ENCODE assay signal across 1 cellular context in the genomic region with DNA sequence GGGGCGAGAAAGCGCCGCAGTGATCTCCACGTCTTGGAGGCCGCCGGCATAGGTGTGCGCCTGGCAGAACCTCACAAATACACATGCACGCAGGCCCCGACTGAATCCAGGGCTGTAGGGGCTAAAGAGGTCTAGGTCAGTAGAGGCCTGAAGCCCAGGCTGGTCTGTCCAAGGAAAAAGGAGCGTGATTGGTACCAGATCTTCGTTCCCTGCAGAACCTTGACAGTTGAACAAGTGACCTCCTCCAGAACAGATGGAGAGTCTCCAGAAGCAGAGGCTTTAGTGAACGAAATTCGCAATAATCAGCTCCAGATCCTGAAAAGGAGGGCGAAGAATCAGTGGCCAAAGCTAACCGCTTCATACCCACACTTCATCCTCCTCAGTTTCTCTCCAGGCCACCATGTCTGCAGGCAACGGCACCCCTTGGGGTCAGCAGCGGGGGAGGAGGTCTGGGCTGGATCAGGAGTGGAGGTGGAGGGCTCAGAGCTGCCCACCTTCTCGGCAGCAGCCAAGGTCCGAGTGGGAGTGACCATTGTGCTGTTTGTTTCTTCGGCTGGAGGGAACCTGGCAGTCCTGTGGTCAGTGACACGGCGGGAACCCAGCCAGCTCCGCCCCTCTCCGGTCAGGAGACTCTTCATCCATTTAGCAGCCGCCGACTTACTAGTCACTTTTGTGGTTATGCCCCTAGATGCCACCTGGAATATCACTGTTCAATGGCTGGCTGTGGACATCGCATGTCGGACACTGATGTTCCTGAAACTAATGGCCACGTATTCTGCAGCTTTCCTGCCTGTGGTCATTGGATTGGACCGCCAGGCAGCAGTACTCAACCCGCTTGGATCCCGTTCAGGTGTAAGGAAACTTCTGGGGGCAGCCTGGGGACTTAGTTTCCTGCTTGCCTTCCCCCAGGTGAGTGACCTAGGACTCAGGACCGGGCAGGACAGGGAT.
TF ChIP-seq lines count a peak whose summit lies in the region.

No MANE protein-coding gene starts in this region.

TF ChIP-seq in K562, 482 proteins besides CTCF, POLR2A, EP300 and RAD21 (continued from another document and continues in another):
- TF ChIP-seq TEAD2 (tag; IDR thresholded peaks at IDR 0.05) (no peak), SRSF9 (IDR thresholded peaks at IDR 0.05; ENCODE audit: borderline replicate concordance, low read depth, low read length) (no peak), ZNF212 (CRISPR knock-in tag; IDR thresholded peaks at IDR 0.05) (no peak), ZNF274 (IDR thresholded peaks at IDR 0.05; ENCODE audit: borderline replicate concordance, low read depth, low read length) (no peak), FIP1L1 (IDR thresholded peaks at IDR 0.05; ENCODE audit: low read depth, low read length, poor library complexity, severe bottlenecking) (no peak), HDAC6 (IDR thresholded peaks at IDR 0.05; ENCODE audit: low read depth, low read length) (no peak), ZNF583 (CRISPR knock-in tag; IDR thresholded peaks at IDR 0.05) (no peak), ZNF431 (CRISPR knock-in tag; IDR thresholded peaks at IDR 0.05) (no peak), WHSC1 (IDR thresholded peaks at IDR 0.05; ENCODE audit: low read length) (no peak), ARID1B (IDR thresholded peaks at IDR 0.05) (peak; percentile 10; the same call in 1 of the 2 replicates), ZNF785 (CRISPR knock-in tag; IDR thresholded peaks at IDR 0.05) (no peak), CBX8 (IDR thresholded peaks at IDR 0.05; ENCODE audit: borderline replicate concordance, extremely low read depth, low read depth, low read length, poor library complexity, severe bottlenecking) (no peak), FOS (IDR thresholded peaks at IDR 0.05; ENCODE audit: extremely low read depth, insufficient read length) (no peak), ZNF699 (CRISPR knock-in tag; IDR thresholded peaks at IDR 0.05; ENCODE audit: insufficient replicate concordance) (no peak), ARHGAP35 (IDR thresholded peaks at IDR 0.05; ENCODE audit: partially characterized antibody) (no peak), SAFB (IDR thresholded peaks at IDR 0.05; ENCODE audit: borderline replicate concordance, low read depth, low read length) (no peak), DACH1 (IDR thresholded peaks at IDR 0.05; ENCODE audit: partially characterized antibody) (no peak), ERF (CRISPR knock-in tag; IDR thresholded peaks at IDR 0.05) (no peak), DNMT1 (IDR thresholded peaks at IDR 0.05) (no peak), ETV1 (tag; conservative IDR thresholded peaks at IDR 0.05; ENCODE audit: low read depth) (no peak), TCF7L2 (IDR thresholded peaks at IDR 0.05; ENCODE audit: low read depth, low read length) (no peak), TEAD4 (IDR thresholded peaks at IDR 0.05; ENCODE audit: low read length) (no peak; the same call in none of the 2 replicates), TEAD4 (CRISPR knock-in tag; IDR thresholded peaks at IDR 0.05; ENCODE audit: borderline replicate concordance) (no peak), SMARCE1 (IDR thresholded peaks at IDR 0.05) (no peak), ESRRA (IDR thresholded peaks at IDR 0.05; ENCODE audit: borderline replicate concordance, low read depth) (peak; percentile 59; the same call in 1 of the 2 replicates), PRPF4 (IDR thresholded peaks at IDR 0.05; ENCODE audit: insufficient read depth, low read depth, low read length, poor library complexity, severe bottlenecking) (no peak), MEIS2 (IDR thresholded peaks at IDR 0.05; ENCODE audit: partially characterized antibody) (no peak), MAFF (IDR thresholded peaks at IDR 0.05; ENCODE audit: low read length) (no peak), ZNF778 (CRISPR knock-in tag; IDR thresholded peaks at IDR 0.05) (no peak), CREB1 (IDR thresholded peaks at IDR 0.05) (peak; percentile 59; the same call in 1 of the 2 replicates), CREB1 (CRISPR knock-in tag; IDR thresholded peaks at IDR 0.05) (peak; percentile 2; the same call in 1 of the 2 replicates), RAD51 (IDR thresholded peaks at IDR 0.05; ENCODE audit: borderline replicate concordance, low read depth) (no peak), POLR2AphosphoS5 (IDR thresholded peaks at IDR 0.05; ENCODE audit: control insufficient read depth, insufficient read depth, low read depth, low read length) (peak; percentile 21; the same call in 1 of the 2 replicates)
- TF ChIP-seq, protein P1, sequence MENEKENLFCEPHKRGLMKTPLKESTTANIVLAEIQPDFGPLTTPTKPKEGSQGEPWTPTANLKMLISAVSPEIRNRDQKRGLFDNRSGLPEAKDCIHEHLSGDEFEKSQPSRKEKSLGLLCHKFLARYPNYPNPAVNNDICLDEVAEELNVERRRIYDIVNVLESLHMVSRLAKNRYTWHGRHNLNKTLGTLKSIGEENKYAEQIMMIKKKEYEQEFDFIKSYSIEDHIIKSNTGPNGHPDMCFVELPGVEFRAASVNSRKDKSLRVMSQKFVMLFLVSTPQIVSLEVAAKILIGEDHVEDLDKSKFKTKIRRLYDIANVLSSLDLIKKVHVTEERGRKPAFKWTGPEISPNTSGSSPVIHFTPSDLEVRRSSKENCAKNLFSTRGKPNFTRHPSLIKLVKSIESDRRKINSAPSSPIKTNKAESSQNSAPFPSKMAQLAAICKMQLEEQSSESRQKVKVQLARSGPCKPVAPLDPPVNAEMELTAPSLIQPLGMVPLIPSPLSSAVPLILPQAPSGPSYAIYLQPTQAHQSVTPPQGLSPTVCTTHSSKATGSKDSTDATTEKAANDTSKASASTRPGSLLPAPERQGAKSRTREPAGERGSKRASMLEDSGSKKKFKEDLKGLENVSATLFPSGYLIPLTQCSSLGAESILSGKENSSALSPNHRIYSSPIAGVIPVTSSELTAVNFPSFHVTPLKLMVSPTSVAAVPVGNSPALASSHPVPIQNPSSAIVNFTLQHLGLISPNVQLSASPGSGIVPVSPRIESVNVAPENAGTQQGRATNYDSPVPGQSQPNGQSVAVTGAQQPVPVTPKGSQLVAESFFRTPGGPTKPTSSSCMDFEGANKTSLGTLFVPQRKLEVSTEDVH (IDR thresholded peaks at IDR 0.05; ENCODE audit: low read depth, partially characterized antibody) = peak; percentile 58
- TF ChIP-seq, protein P2, sequence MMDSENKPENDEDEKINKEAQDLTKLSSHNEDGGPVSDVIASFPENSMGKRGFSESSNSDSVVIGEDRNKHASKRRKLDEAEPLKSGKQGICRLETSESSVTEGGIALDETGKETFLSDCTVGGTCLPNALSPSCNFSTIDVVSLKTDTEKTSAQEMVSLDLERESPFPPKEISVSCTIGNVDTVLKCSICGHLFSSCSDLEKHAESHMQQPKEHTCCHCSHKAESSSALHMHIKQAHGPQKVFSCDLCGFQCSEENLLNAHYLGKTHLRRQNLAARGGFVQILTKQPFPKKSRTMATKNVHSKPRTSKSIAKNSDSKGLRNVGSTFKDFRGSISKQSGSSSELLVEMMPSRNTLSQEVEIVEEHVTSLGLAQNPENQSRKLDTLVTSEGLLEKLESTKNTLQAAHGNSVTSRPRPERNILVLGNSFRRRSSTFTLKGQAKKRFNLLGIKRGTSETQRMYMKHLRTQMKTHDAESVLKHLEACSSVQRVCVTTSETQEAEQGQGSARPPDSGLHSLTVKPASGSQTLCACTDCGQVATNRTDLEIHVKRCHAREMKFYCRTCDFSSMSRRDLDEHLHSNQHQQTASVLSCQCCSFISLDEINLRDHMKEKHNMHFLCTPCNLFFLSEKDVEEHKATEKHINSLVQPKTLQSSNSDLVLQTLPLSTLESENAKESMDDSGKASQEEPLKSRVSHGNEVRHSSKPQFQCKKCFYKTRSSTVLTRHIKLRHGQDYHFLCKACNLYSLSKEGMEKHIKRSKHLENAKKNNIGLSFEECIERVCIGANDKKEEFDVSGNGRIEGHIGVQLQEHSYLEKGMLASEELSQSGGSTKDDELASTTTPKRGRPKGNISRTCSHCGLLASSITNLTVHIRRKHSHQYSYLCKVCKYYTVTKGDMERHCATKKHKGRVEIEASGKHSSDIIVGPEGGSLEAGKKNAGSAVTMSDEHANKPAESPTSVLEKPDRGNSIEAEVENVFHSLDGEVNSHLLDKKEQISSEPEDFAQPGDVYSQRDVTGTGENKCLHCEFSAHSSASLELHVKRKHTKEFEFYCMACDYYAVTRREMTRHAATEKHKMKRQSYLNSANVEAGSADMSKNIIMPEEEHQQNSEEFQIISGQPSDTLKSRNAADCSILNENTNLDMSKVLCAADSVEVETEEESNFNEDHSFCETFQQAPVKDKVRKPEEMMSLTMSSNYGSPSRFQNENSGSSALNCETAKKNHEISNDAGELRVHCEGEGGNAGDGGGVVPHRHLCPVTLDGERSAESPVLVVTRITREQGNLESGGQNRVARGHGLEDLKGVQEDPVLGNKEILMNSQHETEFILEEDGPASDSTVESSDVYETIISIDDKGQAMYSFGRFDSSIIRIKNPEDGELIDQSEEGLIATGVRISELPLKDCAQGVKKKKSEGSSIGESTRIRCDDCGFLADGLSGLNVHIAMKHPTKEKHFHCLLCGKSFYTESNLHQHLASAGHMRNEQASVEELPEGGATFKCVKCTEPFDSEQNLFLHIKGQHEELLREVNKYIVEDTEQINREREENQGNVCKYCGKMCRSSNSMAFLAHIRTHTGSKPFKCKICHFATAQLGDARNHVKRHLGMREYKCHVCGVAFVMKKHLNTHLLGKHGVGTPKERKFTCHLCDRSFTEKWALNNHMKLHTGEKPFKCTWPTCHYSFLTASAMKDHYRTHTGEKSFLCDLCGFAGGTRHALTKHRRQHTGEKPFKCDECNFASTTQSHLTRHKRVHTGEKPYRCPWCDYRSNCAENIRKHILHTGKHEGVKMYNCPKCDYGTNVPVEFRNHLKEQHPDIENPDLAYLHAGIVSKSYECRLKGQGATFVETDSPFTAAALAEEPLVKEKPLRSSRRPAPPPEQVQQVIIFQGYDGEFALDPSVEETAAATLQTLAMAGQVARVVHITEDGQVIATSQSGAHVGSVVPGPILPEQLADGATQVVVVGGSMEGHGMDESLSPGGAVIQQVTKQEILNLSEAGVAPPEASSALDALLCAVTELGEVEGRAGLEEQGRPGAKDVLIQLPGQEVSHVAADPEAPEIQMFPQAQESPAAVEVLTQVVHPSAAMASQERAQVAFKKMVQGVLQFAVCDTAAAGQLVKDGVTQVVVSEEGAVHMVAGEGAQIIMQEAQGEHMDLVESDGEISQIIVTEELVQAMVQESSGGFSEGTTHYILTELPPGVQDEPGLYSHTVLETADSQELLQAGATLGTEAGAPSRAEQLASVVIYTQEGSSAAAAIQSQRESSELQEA (IDR thresholded peaks at IDR 0.05; ENCODE audit: low read depth) = no peak
- TF ChIP-seq, protein P3, sequence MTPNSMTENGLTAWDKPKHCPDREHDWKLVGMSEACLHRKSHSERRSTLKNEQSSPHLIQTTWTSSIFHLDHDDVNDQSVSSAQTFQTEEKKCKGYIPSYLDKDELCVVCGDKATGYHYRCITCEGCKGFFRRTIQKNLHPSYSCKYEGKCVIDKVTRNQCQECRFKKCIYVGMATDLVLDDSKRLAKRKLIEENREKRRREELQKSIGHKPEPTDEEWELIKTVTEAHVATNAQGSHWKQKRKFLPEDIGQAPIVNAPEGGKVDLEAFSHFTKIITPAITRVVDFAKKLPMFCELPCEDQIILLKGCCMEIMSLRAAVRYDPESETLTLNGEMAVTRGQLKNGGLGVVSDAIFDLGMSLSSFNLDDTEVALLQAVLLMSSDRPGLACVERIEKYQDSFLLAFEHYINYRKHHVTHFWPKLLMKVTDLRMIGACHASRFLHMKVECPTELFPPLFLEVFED (CRISPR knock-in tag; conservative IDR thresholded peaks at IDR 0.05) = peak; percentile 55; the same call in 1 of the 2 replicates
- TF ChIP-seq, protein P4, sequence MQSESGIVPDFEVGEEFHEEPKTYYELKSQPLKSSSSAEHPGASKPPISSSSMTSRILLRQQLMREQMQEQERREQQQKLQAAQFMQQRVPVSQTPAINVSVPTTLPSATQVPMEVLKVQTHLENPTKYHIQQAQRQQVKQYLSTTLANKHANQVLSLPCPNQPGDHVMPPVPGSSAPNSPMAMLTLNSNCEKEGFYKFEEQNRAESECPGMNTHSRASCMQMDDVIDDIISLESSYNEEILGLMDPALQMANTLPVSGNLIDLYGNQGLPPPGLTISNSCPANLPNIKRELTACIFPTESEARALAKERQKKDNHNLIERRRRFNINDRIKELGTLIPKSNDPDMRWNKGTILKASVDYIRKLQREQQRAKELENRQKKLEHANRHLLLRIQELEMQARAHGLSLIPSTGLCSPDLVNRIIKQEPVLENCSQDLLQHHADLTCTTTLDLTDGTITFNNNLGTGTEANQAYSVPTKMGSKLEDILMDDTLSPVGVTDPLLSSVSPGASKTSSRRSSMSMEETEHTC (IDR thresholded peaks at IDR 0.05) = no peak
- TF ChIP-seq, protein P5, sequence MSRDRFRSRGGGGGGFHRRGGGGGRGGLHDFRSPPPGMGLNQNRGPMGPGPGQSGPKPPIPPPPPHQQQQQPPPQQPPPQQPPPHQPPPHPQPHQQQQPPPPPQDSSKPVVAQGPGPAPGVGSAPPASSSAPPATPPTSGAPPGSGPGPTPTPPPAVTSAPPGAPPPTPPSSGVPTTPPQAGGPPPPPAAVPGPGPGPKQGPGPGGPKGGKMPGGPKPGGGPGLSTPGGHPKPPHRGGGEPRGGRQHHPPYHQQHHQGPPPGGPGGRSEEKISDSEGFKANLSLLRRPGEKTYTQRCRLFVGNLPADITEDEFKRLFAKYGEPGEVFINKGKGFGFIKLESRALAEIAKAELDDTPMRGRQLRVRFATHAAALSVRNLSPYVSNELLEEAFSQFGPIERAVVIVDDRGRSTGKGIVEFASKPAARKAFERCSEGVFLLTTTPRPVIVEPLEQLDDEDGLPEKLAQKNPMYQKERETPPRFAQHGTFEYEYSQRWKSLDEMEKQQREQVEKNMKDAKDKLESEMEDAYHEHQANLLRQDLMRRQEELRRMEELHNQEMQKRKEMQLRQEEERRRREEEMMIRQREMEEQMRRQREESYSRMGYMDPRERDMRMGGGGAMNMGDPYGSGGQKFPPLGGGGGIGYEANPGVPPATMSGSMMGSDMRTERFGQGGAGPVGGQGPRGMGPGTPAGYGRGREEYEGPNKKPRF (IDR thresholded peaks at IDR 0.05; ENCODE audit: low read depth, low read length) = no peak
- TF ChIP-seq, protein P6, sequence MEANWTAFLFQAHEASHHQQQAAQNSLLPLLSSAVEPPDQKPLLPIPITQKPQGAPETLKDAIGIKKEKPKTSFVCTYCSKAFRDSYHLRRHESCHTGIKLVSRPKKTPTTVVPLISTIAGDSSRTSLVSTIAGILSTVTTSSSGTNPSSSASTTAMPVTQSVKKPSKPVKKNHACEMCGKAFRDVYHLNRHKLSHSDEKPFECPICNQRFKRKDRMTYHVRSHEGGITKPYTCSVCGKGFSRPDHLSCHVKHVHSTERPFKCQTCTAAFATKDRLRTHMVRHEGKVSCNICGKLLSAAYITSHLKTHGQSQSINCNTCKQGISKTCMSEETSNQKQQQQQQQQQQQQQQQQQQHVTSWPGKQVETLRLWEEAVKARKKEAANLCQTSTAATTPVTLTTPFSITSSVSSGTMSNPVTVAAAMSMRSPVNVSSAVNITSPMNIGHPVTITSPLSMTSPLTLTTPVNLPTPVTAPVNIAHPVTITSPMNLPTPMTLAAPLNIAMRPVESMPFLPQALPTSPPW (CRISPR knock-in tag; IDR thresholded peaks at IDR 0.05) = no peak
- TF ChIP-seq, protein P7, sequence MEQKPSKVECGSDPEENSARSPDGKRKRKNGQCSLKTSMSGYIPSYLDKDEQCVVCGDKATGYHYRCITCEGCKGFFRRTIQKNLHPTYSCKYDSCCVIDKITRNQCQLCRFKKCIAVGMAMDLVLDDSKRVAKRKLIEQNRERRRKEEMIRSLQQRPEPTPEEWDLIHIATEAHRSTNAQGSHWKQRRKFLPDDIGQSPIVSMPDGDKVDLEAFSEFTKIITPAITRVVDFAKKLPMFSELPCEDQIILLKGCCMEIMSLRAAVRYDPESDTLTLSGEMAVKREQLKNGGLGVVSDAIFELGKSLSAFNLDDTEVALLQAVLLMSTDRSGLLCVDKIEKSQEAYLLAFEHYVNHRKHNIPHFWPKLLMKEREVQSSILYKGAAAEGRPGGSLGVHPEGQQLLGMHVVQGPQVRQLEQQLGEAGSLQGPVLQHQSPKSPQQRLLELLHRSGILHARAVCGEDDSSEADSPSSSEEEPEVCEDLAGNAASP (IDR thresholded peaks at IDR 0.05) = no peak
